ENCODE assay signal across 18 cellular contexts in the genomic region with DNA sequence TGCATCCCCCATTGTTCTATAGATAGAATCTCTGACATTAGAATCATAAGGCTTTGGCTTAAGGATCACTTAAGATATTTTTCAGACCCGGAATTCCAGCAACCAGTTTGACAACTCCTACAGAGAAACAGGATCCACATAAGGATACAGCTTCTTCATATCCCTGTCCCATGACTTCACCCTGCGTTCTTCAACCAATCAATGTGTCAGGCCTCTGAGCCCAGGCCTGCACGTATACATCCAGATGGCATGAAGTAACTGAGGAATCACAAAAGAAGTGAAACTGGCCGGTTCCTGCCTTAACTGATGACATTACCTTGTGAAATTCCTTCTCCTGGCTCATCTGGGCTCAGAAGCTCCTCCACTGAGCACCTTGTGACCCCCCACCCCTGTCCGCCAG.
A peak's percentile ranks its signal among the peaks of the same experiment; 100 is the strongest.
DNase-seq lines count a peak whose midpoint lies in the region; FAIRE-seq and TF ChIP-seq lines count a peak whose summit lies in the region.
"Had no signal": no experiment of that assay in that cellular context is flagged by ENCODE, and none has a peak within 500 bp of the region (broad histone marks: within the 10 kb centered on the region; RNA-seq: fewer than 3 reads in every experiment).

No MANE protein-coding gene starts in this region.

- H4K5ac ChIP-seq in H1 (ENCODE audit: insufficient read length, low read depth, low read length) (no peak overlapping the region), mesendoderm (ENCODE audit: low read length) (no peak overlapping the region)

- FAIRE-seq in H1 (lab: Jason Lieb, UNC), result no peak
- FAIRE-seq in HTR-8/SVneo (lab: Jason Lieb, UNC), result no peak
- FAIRE-seq: A204.1, D721Med had no signal

- no peak overlapping the region for H3K14ac ChIP-seq in H1 (ENCODE audit: insufficient read length)

- no peak overlapping the region for H2BK5ac ChIP-seq in H1 (ENCODE audit: low read depth, low read length)
- H2BK5ac ChIP-seq in mesendoderm (ENCODE audit: low read length), result no peak overlapping the region

- H3K23me2 ChIP-seq in H1 (ENCODE audit: low read depth, low read length), result no peaks in the 10 kb centered on the region

- H3K36me3 ChIP-seq in H1 (ENCODE audit: control insufficient read depth in 2 of 4, insufficient read depth in 4 of 4, low read length in 3 of 4) (no peaks in the 10 kb centered on the region), mesendoderm (ENCODE audit: control insufficient read depth, insufficient read depth, low read length) (no peaks in the 10 kb centered on the region)
- H3K36me3 ChIP-seq: BE2C had no signal

- no peak overlapping the region for H3K4me3 ChIP-seq in LNCaP clone FGC (ENCODE audit: low read depth, low read length)
- no peak overlapping the region for H3K4me3 ChIP-seq in H1 (ENCODE audit: extremely low read depth in 1 of 4, insufficient read depth in 2 of 4, low read depth in 3 of 4, low read length in 4 of 4)
- no peak overlapping the region for H3K4me3 ChIP-seq in mesendoderm (ENCODE audit: low read length)
- H3K4me3 ChIP-seq: GM23338 had no signal

- no peak overlapping the region for H2AFZ ChIP-seq in H1 (ENCODE audit: low read length)

- no peak overlapping the region for H4K8ac ChIP-seq in H1 (ENCODE audit: extremely low read depth, insufficient read depth, low read length)
- no peak overlapping the region for H4K8ac ChIP-seq in mesendoderm (ENCODE audit: low read depth, low read length)

- no peak for TF ChIP-seq EP300 in H1 (IDR thresholded peaks at IDR 0.05; ENCODE audit: borderline replicate concordance in 1 of 2, low read depth in 2 of 2, low read length in 2 of 2)

- H3K4me1 ChIP-seq in H1 (replicated peaks in 1 of 4; ENCODE audit: control insufficient read depth in 3 of 4, insufficient read depth in 4 of 4, low read length in 3 of 4) (peaks cover 0 to 10% (median 4%) of the 10 kb centered on the region in 4 experiments; a peak in 4 of 7 replicates), mesendoderm (ENCODE audit: control insufficient read depth, low read depth, low read length) (no peaks in the 10 kb centered on the region)
- H3K4me1 ChIP-seq: BE2C had no signal

- DNase-seq in ELF-1 (ENCODE audit: low read depth, low spot score) (peak; percentile 43), LNCaP clone FGC (ENCODE audit: low read depth) (peak; percentile 32), H1 (ENCODE audit: low read depth in 1 of 2, low spot score in 2 of 2) (no peak), mesendoderm (peak; percentile 93), mucosa of gallbladder (ENCODE audit: low spot score) (no peak), GF-D8 (lab: John Stamatoyannopoulos, UW) (no peak), HTR-8/SVneo (ENCODE audit: insufficient read length, low spot score) (no peak), NCI-H2081 (lab: John Stamatoyannopoulos, UW) (no peak)
- DNase-seq: ACHN; C1 segment of cervical spinal cord; CD4-positive, alpha-beta T cell; GDM1; KG1 had no signal

- H2AK5ac ChIP-seq in H1 (ENCODE audit: low read depth, low read length), result no peak overlapping the region
- no peak overlapping the region for H2AK5ac ChIP-seq in mesendoderm (ENCODE audit: low read length)

- POLR2A ChIA-PET in H1 (lab: Charles Lee; ENCODE audit: partially characterized antibody), result no interaction called here

- CTCF ChIA-PET in H1 (lab: Charles Lee; ENCODE audit: partially characterized antibody), result interaction anchor here (0.8 to 2.2 kb wide), 14 partner anchors 9 to 126 kb away, joined by 3 to 10 read pairs (median 3); no protein-coding TSS in a partner anchor

- H3K4me2 ChIP-seq in H1 (ENCODE audit: insufficient read depth in 1 of 2, low read depth in 2 of 2, low read length in 2 of 2), result no peak overlapping the region
- H3K4me2 ChIP-seq in mesendoderm (ENCODE audit: low read length), result no peak overlapping the region
- H3K4me2 ChIP-seq: GM23338 had no signal

- H2BK15ac ChIP-seq in H1 (ENCODE audit: low read length) (no peak overlapping the region), mesendoderm (replicated peaks; ENCODE audit: low read depth) (no peak overlapping the region)

- H3K23ac ChIP-seq in H1 (ENCODE audit: insufficient read length) (no peak overlapping the region), mesendoderm (ENCODE audit: low read length) (no peak overlapping the region)

- H4K91ac ChIP-seq in H1 (replicated peaks; ENCODE audit: insufficient read length, low read length), result no peak overlapping the region

- H3K9me3 ChIP-seq in H1 (ENCODE audit: insufficient read depth in 2 of 2, low read depth in 1 of 2, low read length in 1 of 2), result peaks cover 0 to 2% of the 10 kb centered on the region in 2 experiments; a peak in 1 of 4 replicates
- H3K9me3 ChIP-seq: BE2C, Caco-2 had no signal

- H3K4ac ChIP-seq in H1 (replicated peaks; ENCODE audit: insufficient read length, low read depth, low read length) (no peak overlapping the region), mesendoderm (ENCODE audit: low read depth, low read length) (peak overlapping the region; percentile 64)

- TF ChIP-seq POLR2A in H1 (IDR thresholded peaks at IDR 0.05; ENCODE audit: control extremely low read depth in 1 of 2, low read depth in 2 of 2, low read length in 2 of 2), result no peak

- H3K27ac ChIP-seq in H1 (ENCODE audit: low read depth, low read length), result no peak overlapping the region
- H3K27ac ChIP-seq in mesendoderm (ENCODE audit: low read depth, low read length), result no peak overlapping the region

- peak overlapping the region; percentile 75; the same call in 1 of the 2 replicates for H2BK12ac ChIP-seq in H1 (ENCODE audit: low read depth, low read length)

- peak overlapping the region; percentile 21 for H2BK120ac ChIP-seq in H1 (replicated peaks; ENCODE audit: low read depth, low read length)
- no peak overlapping the region for H2BK120ac ChIP-seq in mesendoderm (ENCODE audit: low read depth, low read length)

- 89% methylated on average over 5 of the region's 5 CpGs; no CpG with 5 or more reads in 1 of the 2 experiments for WGBS in H1 (ENCODE audit: extremely low coverage in 1 of 2, insufficient coverage in 1 of 2, insufficient read length in 1 of 2, insufficient replicate concordance in 2 of 2, low coverage in 1 of 2, low lambda C conversion rate in 2 of 2, missing lambda C conversion rate in 1 of 2), 2 experiments
- WGBS in mesendoderm (ENCODE audit: extremely low coverage, insufficient coverage, low lambda C conversion rate), result no CpG with 5 or more reads among the region's 5 CpGs

- no peak for TF ChIP-seq RAD21 in H1 (IDR thresholded peaks at IDR 0.05 in 1 of 2, conservative IDR thresholded peaks at IDR 0.05 in 1 of 2; ENCODE audit: low read depth in 2 of 2, low read length in 2 of 2)

- H3K9ac ChIP-seq in H1 (replicated peaks in 1 of 4; ENCODE audit: extremely low read depth in 1 of 4, low read depth in 3 of 4, low read length in 3 of 4) (no peak overlapping the region), mesendoderm (ENCODE audit: low read length) (no peak overlapping the region)

- no peak overlapping the region for H2BK20ac ChIP-seq in H1 (ENCODE audit: low read length)

- no peaks in the 10 kb centered on the region for H3K79me2 ChIP-seq in H1 (ENCODE audit: control insufficient read depth in 1 of 2, insufficient read depth in 2 of 2, low read length in 2 of 2)
- H3K79me2 ChIP-seq in mesendoderm (ENCODE audit: control insufficient read depth, insufficient read depth, low read length), result no peaks in the 10 kb centered on the region

- H4K20me1 ChIP-seq in H1 (replicated peaks in 1 of 2; ENCODE audit: control insufficient read depth in 1 of 2, insufficient read depth in 2 of 2, low read length in 2 of 2), result no peaks in the 10 kb centered on the region

- H3K56ac ChIP-seq in H1 (replicated peaks; ENCODE audit: insufficient read length, low read depth, low read length), result no peak overlapping the region
- H3K56ac ChIP-seq in mesendoderm (ENCODE audit: low read length), result no peak overlapping the region

- H3K18ac ChIP-seq in H1 (ENCODE audit: extremely low read depth, low read length), result no peak overlapping the region
- H3K18ac ChIP-seq in mesendoderm (ENCODE audit: low read length), result no peak overlapping the region

- TF ChIP-seq CTCF in LNCaP clone FGC (IDR thresholded peaks at IDR 0.05; ENCODE audit: control insufficient read depth, extremely low read depth, insufficient read depth) (no peak), H1 (IDR thresholded peaks at IDR 0.05; ENCODE audit: control extremely low read depth in 1 of 3, insufficient read depth in 1 of 3, low read depth in 1 of 3, low read length in 3 of 3) (no peak)

- H3K79me1 ChIP-seq in H1 (ENCODE audit: low read depth, low read length), result no peaks in the 10 kb centered on the region
- no peaks in the 10 kb centered on the region for H3K79me1 ChIP-seq in mesendoderm (ENCODE audit: low read length)

- no peaks in the 10 kb centered on the region for H3K27me3 ChIP-seq in H1 (replicated peaks in 1 of 4; ENCODE audit: control insufficient read depth in 3 of 4, extremely low read depth in 1 of 4, insufficient read depth in 3 of 4, low read length in 3 of 4)
- H3K27me3 ChIP-seq in mesendoderm (ENCODE audit: insufficient read depth, low read length, poor library complexity), result no peaks in the 10 kb centered on the region
- H3K27me3 ChIP-seq: BE2C had no signal

TF ChIP-seq in H1, 55 proteins besides CTCF, POLR2A, EP300 and RAD21:
- TF ChIP-seq POU5F1 (IDR thresholded peaks at IDR 0.05; ENCODE audit: low read depth, low read length), result no peak
- TF ChIP-seq HDAC2 (IDR thresholded peaks at IDR 0.05; ENCODE audit: borderline replicate concordance in 1 of 2, low read depth in 2 of 2, low read length in 2 of 2), result no peak
- TF ChIP-seq SUZ12 (IDR thresholded peaks at IDR 0.05; ENCODE audit: low read length), result no peak
- TF ChIP-seq CREB1 (IDR thresholded peaks at IDR 0.05), result no peak
- no peak for TF ChIP-seq TEAD4 (IDR thresholded peaks at IDR 0.05; ENCODE audit: low read depth, low read length)
- TF ChIP-seq PHF8 (conservative IDR thresholded peaks at IDR 0.05; ENCODE audit: low read depth, low read length), result no peak
- TF ChIP-seq KDM1A (IDR thresholded peaks at IDR 0.05; ENCODE audit: borderline replicate concordance, low read length), result no peak

Comparison
In these comparisons a context has a peak if more than half of its experiments do, and no peak if none do; other contexts are left out.
1. DNase-seq: peak in ELF-1 (single experiment), LNCaP clone FGC (single experiment) and mesendoderm (single experiment); none in H1 (0 of 2), mucosa of gallbladder (single experiment), GF-D8 (single experiment), HTR-8/SVneo (single experiment) and NCI-H2081 (0 of 2).